ENCODE assay signal across 8 cellular contexts in the genomic region with DNA sequence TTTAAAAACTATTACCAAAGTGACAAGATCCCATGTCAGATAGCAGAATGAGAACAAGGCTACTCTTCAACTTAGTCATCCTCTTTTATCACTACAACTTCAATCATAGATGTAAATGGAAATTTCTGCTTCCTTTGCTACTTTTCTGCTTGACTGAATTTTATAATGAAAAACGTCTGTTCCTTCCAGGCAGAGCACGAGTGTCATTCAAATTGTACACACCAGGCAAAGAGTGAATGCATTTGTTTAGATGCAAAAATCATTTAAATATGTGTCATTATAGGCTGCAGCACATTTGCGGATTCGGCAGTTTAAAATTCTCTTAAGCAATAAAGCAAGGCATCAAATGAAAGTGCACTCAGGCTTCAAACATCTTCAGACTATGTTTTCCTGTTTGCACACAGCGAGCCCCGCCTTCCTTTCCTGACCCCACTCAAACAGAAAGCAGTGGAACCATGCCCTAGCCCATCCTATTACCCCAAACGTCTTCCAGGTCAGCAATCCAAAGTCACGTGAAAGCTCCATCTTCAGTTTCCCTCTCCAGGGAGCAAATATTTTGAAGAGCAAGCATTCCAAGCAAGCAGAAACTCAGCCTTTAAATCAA.
A peak's percentile ranks its signal among the peaks of the same experiment; 100 is the strongest.
DNase-seq lines count a peak whose midpoint lies in the region; ATAC-seq, FAIRE-seq and TF ChIP-seq lines count a peak whose summit lies in the region.

No MANE protein-coding gene starts in this region.

- peaks cover 98% of the 10 kb centered on the region for H3K79me2 ChIP-seq in keratinocyte (ENCODE audit: control insufficient read depth, insufficient read depth, low read length)

- intact Hi-C loops in transverse colon (cut with DNase I; ENCODE audit: low total_unique reads): no loop called here

- in situ Hi-C loops in KBM-7 (cut with MboI; ENCODE audit: low pct_unique_long_range_greater_than_20kb, low sequenced_read_pairs): no loop called here
- in situ Hi-C loops in transverse colon (cut with MboI; ENCODE audit: low pct_ligation_motif_present in 1 of 4, low pct_unique_long_range_greater_than_20kb in 1 of 4, low sequenced_read_pairs in 3 of 4): no loop called here

- H3K4me3 ChIP-seq in keratinocyte (ENCODE audit: control insufficient read depth in 2 of 3, extremely low read depth in 1 of 3, insufficient read depth in 2 of 3, low read depth in 1 of 3, low read length in 3 of 3): no peak overlapping the region
- peak overlapping the region in 1 of 4 donors; percentile 14 for H3K4me3 ChIP-seq in transverse colon

- H3K4me2 ChIP-seq in keratinocyte (ENCODE audit: control insufficient read depth, extremely low read depth, insufficient read depth, low read depth, low read length): no peak overlapping the region

- DNase-seq in NCI-H510A treated with DMSO at 0.1 percent for 48 hours (lab: John Stamatoyannopoulos, UW) (peak; percentile 49), NCI-H510A (lab: John Stamatoyannopoulos, UW) (no peak), KBM-7 (peak; percentile 44), keratinocyte (ENCODE audit: low read depth, low spot score) (no peak), transverse colon (peak; percentile 35), NCI-H345 (lab: John Stamatoyannopoulos, UW) (no peak)
- peak; percentile 12 for DNase-seq in activated naive CD4-positive, alpha-beta T cell treated with anti-CD3 and anti-CD28 coated beads, Interleukin-2, amount 50 U/mL, for 16 hours

- TF ChIP-seq POLR2A in transverse colon (IDR thresholded peaks at IDR 0.05): no peak

- H3K9ac ChIP-seq in keratinocyte (ENCODE audit: control insufficient read depth, extremely low read depth, insufficient read depth, low read length): no peak overlapping the region

- no peak overlapping the region for H2AFZ ChIP-seq in keratinocyte (ENCODE audit: control insufficient read depth, low read length)

- dilution Hi-C loops in keratinocyte (cut with MboI; ENCODE audit: extremely low pct_ligation_motif_present, low sequenced_read_pairs): no loop called here

- peaks cover 3% of the 10 kb centered on the region in 2 experiments for H3K36me3 ChIP-seq in keratinocyte (ENCODE audit: control insufficient read depth in 2 of 2, extremely low read depth in 1 of 2, insufficient read depth in 2 of 2, low read length in 2 of 2)
- no peaks in the 10 kb centered on the region for H3K36me3 ChIP-seq in transverse colon

- peaks cover 3% of the 10 kb centered on the region for H3K9me1 ChIP-seq in keratinocyte (ENCODE audit: control insufficient read depth, extremely low read depth, insufficient read depth, low read length)

- no peak for TF ChIP-seq EP300 in transverse colon (IDR thresholded peaks at IDR 0.05; ENCODE audit: low read depth)

- FAIRE-seq in keratinocyte (lab: Jason Lieb, UNC): peak; percentile 20

- H3K27me3 ChIP-seq in keratinocyte (ENCODE audit: control insufficient read depth, extremely low read depth, insufficient read depth, low read length): no peaks in the 10 kb centered on the region
- H3K27me3 ChIP-seq in transverse colon: no peaks in the 10 kb centered on the region

- WGBS in transverse colon (ENCODE audit: low coverage in 1 of 2), 2 donors: 11 to 17% methylated on average over 6 to 8 of the region's 8 CpGs

- H3K4me1 ChIP-seq in keratinocyte (ENCODE audit: control insufficient read depth, extremely low read depth, insufficient read depth, low read length) (peaks cover 11% of the 10 kb centered on the region), transverse colon (peaks cover 3 to 35% (median 18%) of the 10 kb centered on the region in 4 donors)

- no peak for TF ChIP-seq CTCF in keratinocyte (optimal IDR thresholded peaks at IDR 0.05 in 1 of 3, IDR thresholded peaks at IDR 0.05 in 1 of 3, conservative IDR thresholded peaks at IDR 0.05 in 1 of 3; ENCODE audit: extremely low read depth in 1 of 3, insufficient read depth in 2 of 3, low read length in 3 of 3)
- TF ChIP-seq CTCF in transverse colon (IDR thresholded peaks at IDR 0.05): no peak

- no peak for ATAC-seq in HG03565 (IDR thresholded peaks at IDR 0.05; ENCODE audit: unreplicated experiment)

- H3K9me3 ChIP-seq in keratinocyte (ENCODE audit: control insufficient read depth, low read depth, low read length) (no peaks in the 10 kb centered on the region), transverse colon (no peaks in the 10 kb centered on the region)

- H3K27ac ChIP-seq in keratinocyte (ENCODE audit: control insufficient read depth, insufficient read depth, low read length): no peak overlapping the region
- peak overlapping the region in 3 of 4 donors; percentile 28 to 49 (median 42) for H3K27ac ChIP-seq in transverse colon

- peaks cover 24% of the 10 kb centered on the region for H4K20me1 ChIP-seq in keratinocyte (ENCODE audit: control insufficient read depth, extremely low read depth, insufficient read depth, low read length)

Comparison
In these comparisons a context has a peak if more than half of its experiments do, and no peak if none do; other contexts are left out.
1. DNase-seq: peak in NCI-H510A treated with DMSO at 0.1 percent for 48 hours (single experiment), KBM-7 (single experiment), activated naive CD4-positive, alpha-beta T cell treated with anti-CD3 and anti-CD28 coated beads, Interleukin-2, amount 50 U/mL, for 16 hours (single experiment) and transverse colon (single experiment); none in NCI-H510A (single experiment), keratinocyte (single experiment) and NCI-H345 (single experiment).